ENCODE assay signal across 9 cellular contexts in genomic region chr9:128946544-128946943, GRCh38. TPM values are rescaled to one million over a fixed set of nuclear protein-coding genes. Genes with fewer than 3 reads are reported as not detected.
DNase-seq lines count a peak whose midpoint lies in the region; ATAC-seq and TF ChIP-seq lines count a peak whose summit lies in the region.
"Had no signal": no experiment of that assay in that cellular context is flagged by ENCODE, and none has a peak within 500 bp of the region (broad histone marks: within the 10 kb centered on the region; RNA-seq: fewer than 3 reads in every experiment).

No MANE protein-coding gene starts in this region.

- peaks cover 7% of the 10 kb centered on the region for H3F3A ChIP-seq in PC-9 (ENCODE audit: insufficient read depth, low read depth)

- H3K9me3 ChIP-seq in CD8-positive, alpha-beta memory T cell (ENCODE audit: low read length): no peaks in the 10 kb centered on the region
- H3K9me3 ChIP-seq in PC-9 (ENCODE audit: insufficient read depth, low read depth): no peaks in the 10 kb centered on the region

- H3K4me1 Mint-ChIP-seq in CD8-positive, alpha-beta memory T cell: peaks cover 21 to 42% (median 42%) of the 10 kb centered on the region in 3 donors
- peaks cover 22% of the 10 kb centered on the region for H3K4me1 Mint-ChIP-seq in osteocyte (ENCODE audit: unreplicated experiment)

- H3K36me3 ChIP-seq in CD8-positive, alpha-beta memory T cell (ENCODE audit: insufficient read depth, low read length): no peaks in the 10 kb centered on the region
- H3K36me3 ChIP-seq in PC-9 (ENCODE audit: low read depth): no peaks in the 10 kb centered on the region; the same call in 1 of the 2 replicates

- POLR2A ChIA-PET in CD8-positive, alpha-beta memory T cell (lab: Charles Lee): no interaction called here
- POLR2A ChIA-PET in PC-9 (lab: Charles Lee; ENCODE audit: unreplicated experiment): no interaction called here

- H3K4me1 ChIP-seq in CD8-positive, alpha-beta memory T cell (ENCODE audit: insufficient read depth, low read length): peaks cover 20% of the 10 kb centered on the region
- H3K4me1 ChIP-seq in PC-9 (replicated peaks; ENCODE audit: insufficient read depth): peaks cover 6% of the 10 kb centered on the region; the same call in 1 of the 2 replicates

- intact Hi-C loops in PC-9 (cut with micrococcal nuclease; ENCODE audit: unreplicated experiment): loop anchor here (5.0 kb wide), 2 partner anchors 64 to 84 kb away; partner anchors contain the start of genes KYAT1 and LRRC8A

- peak overlapping the region; percentile 81 for H3K4me2 ChIP-seq in PC-9

- peaks cover 0 to 31% (median 2%) of the 10 kb centered on the region in 3 donors for H3K36me3 Mint-ChIP-seq in CD8-positive, alpha-beta memory T cell
- H3K36me3 Mint-ChIP-seq in osteocyte (ENCODE audit: unreplicated experiment): peaks cover 2% of the 10 kb centered on the region

- peaks cover 29% of the 10 kb centered on the region; the same call in 1 of the 2 replicates for H3K79me2 ChIP-seq in PC-9 (ENCODE audit: low read depth)

- ATAC-seq in HG02970 (IDR thresholded peaks at IDR 0.05; ENCODE audit: low FRiP score, unreplicated experiment): no peak
- ATAC-seq in GM18511 (IDR thresholded peaks at IDR 0.05; ENCODE audit: unreplicated experiment): no peak

- peak in 1 of 5 donors; percentile 36 for DNase-seq in CD8-positive, alpha-beta memory T cell
- DNase-seq in PC-9 (no peak), epithelial cell of esophagus (ENCODE audit: low read depth) (no peak), osteocyte (ENCODE audit: extremely low spot score, unreplicated experiment) (no peak), HT-29 (ENCODE audit: low spot score) (no peak)
- no peak for DNase-seq in activated CD8-positive, alpha-beta memory T cell treated with anti-CD3 and anti-CD28 coated beads, Interleukin-2, amount 50 U/mL, for 4 hours
- DNase-seq: NCI-H748 treated with DMSO at 0.1 percent for 48 hours had no signal

- TSS peak; percentile 50 for BruUV-seq in PC-9 (replicated peaks; lab: Mats Ljungman, UMichigan)

- peak overlapping the region; percentile 100 for H2AFZ ChIP-seq in PC-9

- peak overlapping the region; percentile 95 to 99 (median 98) for H3K27ac Mint-ChIP-seq in CD8-positive, alpha-beta memory T cell
- H3K27ac Mint-ChIP-seq in osteocyte (ENCODE audit: unreplicated experiment): peak overlapping the region; percentile 94

- peak overlapping the region; percentile 86 for H3K27ac ChIP-seq in CD8-positive, alpha-beta memory T cell (ENCODE audit: low read depth, low read length)
- no peak overlapping the region for H3K27ac ChIP-seq in PC-9

- peak overlapping the region; percentile 88 to 99 (median 98) for H3K4me3 Mint-ChIP-seq in CD8-positive, alpha-beta memory T cell
- H3K4me3 Mint-ChIP-seq in osteocyte (ENCODE audit: unreplicated experiment): peak overlapping the region; percentile 97

- no peaks in the 10 kb centered on the region for H3K9me3 Mint-ChIP-seq in CD8-positive, alpha-beta memory T cell
- H3K9me3 Mint-ChIP-seq in osteocyte (ENCODE audit: unreplicated experiment): no peaks in the 10 kb centered on the region

- no peak for TF ChIP-seq CTCF in PC-9 (conservative IDR thresholded peaks at IDR 0.05)
- no peak for TF ChIP-seq CTCF in epithelial cell of esophagus (IDR thresholded peaks at IDR 0.05; ENCODE audit: insufficient read depth, low read depth, low read length, missing control alignments)
- TF ChIP-seq CTCF in osteocyte (IDR thresholded peaks at IDR 0.05): no peak

- H3K4me3 ChIP-seq in CD8-positive, alpha-beta memory T cell (ENCODE audit: low read length): peak overlapping the region; percentile 93
- H3K4me3 ChIP-seq in PC-9 (peak overlapping the region; percentile 96; the same call in 1 of the 2 replicates), epithelial cell of esophagus (ENCODE audit: low read length) (peak overlapping the region; percentile 86)

- H4K20me1 ChIP-seq in PC-9 (ENCODE audit: insufficient read depth): no peaks in the 10 kb centered on the region

- H3K9me2 ChIP-seq in PC-9 (ENCODE audit: insufficient read depth): no peaks in the 10 kb centered on the region

- H3K27me3 ChIP-seq in CD8-positive, alpha-beta memory T cell (ENCODE audit: insufficient read depth, low read length, poor library complexity, severe bottlenecking): no peaks in the 10 kb centered on the region
- no peaks in the 10 kb centered on the region for H3K27me3 ChIP-seq in PC-9 (ENCODE audit: insufficient read depth, low read depth)

- CTCF ChIA-PET in CD8-positive, alpha-beta memory T cell (lab: Charles Lee): no interaction called here
- CTCF ChIA-PET in PC-9 (lab: Charles Lee): no interaction called here

- H3K27me3 Mint-ChIP-seq in CD8-positive, alpha-beta memory T cell: no peaks in the 10 kb centered on the region
- no peaks in the 10 kb centered on the region for H3K27me3 Mint-ChIP-seq in osteocyte (ENCODE audit: unreplicated experiment)

RNA-seq across cellular contexts. Expression of gene DOLK, which starts 0.9 kb away (rescaled TPM):
- 10 to 100 TPM; 15.3 to 17.1 TPM for total RNA-seq in CD8-positive, alpha-beta memory T cell
- 6.8 TPM for polyA plus RNA-seq in CD8-positive, alpha-beta memory T cell
- total RNA-seq in PC-9 (2021) (18.0 and 19.0 TPM in 2 replicates), osteocyte (27.4 and 30.5 TPM in 2 replicates)
- total RNA-seq in HT-29 (2014; rRNA removed; shearing (Covaris generic)): 27.6 and 29.0 TPM in 2 replicates

RNA-seq across cellular contexts. Expression of gene NUP188, which starts 1.0 kb away (rescaled TPM):
- total RNA-seq in CD8-positive, alpha-beta memory T cell: 100 to 1,000 TPM; 144 to 150 TPM
- polyA plus RNA-seq in CD8-positive, alpha-beta memory T cell: 41.3 TPM
- total RNA-seq in PC-9 (2021): 59.7 and 90.0 TPM in 2 replicates
- total RNA-seq in osteocyte: 44.5 and 49.0 TPM in 2 replicates
- total RNA-seq in HT-29 (2014; rRNA removed; shearing (Covaris generic)): 55.8 and 75.5 TPM in 2 replicates

RNA-seq across cellular contexts. Expression of gene PHYHD1, which starts 25.8 kb away (rescaled TPM):
- total RNA-seq in CD8-positive, alpha-beta memory T cell: under 1 TPM in 1 of 2 experiments, not detected in 1; 0.20 TPM
- polyA plus RNA-seq in CD8-positive, alpha-beta memory T cell: 0.64 TPM
- total RNA-seq in PC-9 (2021) (4.2 and 6.3 TPM in 2 replicates), osteocyte (4.6 and 6.0 TPM in 2 replicates)
- not detected in 2 replicates for total RNA-seq in HT-29 (2014; rRNA removed; shearing (Covaris generic))
